Comparison of ENCODE assay signal across 26 cellular contexts in the genomic region with DNA sequence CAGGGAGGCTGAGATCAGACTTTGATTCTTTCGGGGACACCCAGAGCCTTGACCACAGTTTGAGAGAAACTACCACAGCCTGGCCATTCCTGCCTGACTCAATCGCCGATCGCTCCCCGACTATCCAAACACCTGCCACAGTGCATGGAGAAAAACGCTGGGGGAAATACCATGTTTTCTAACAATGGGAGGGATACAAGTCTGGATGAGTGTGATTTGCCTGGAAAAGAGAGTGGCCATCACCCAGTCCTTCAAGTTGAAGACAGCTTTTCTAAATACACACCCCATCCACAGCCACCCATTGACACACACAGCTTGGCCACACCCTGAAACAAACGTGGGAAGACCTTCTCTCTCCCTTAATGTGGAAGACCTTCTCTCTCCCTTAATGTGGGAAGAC.
"Had no signal": no experiment of that assay in that cellular context is flagged by ENCODE, and none has a peak within 500 bp of the region (broad histone marks: within the 10 kb centered on the region; RNA-seq: fewer than 3 reads in every experiment).

No MANE protein-coding gene starts in this region.

- H3K4me3 ChIP-seq: esophagus squamous epithelium, left lung, mucosa of descending colon, sigmoid colon, stomach, thyroid gland had no signal

- H2AFZ ChIP-seq: parathyroid adenoma had no signal

- H3K36me3 ChIP-seq: esophagus squamous epithelium, left lung, neutrophil, sigmoid colon, stomach, thyroid gland had no signal

- H3K4me1 Mint-ChIP-seq: mesothelial cell of epicardium; naive B cell; stimulated activated effector memory CD8-positive, alpha-beta T cell treated with anti-CD3 and anti-CD28 coated beads, Interleukin-12 subunit alpha, Interleukin-12 subunit beta, amount 100 ng/mL, for 72 hours had no signal

- H3K4me1 ChIP-seq: esophagus squamous epithelium, left lung, sigmoid colon, stomach, thyroid gland had no signal

- H3K79me2 ChIP-seq: parathyroid adenoma had no signal

- H3K27me3 ChIP-seq: left lung, sigmoid colon, stomach, thyroid gland had no signal

- H3K27ac ChIP-seq: esophagus squamous epithelium, left lung, neutrophil, parathyroid adenoma, sigmoid colon, stomach, thyroid gland had no signal

- H3K36me3 Mint-ChIP-seq: mesothelial cell of epicardium; naive B cell; natural killer cell treated with Interleukin-12 subunit alpha and Interleukin-12 subunit beta and Interleukin-15 and Interleukin-18, amount 100 ng/mL, for 72 hours; stimulated activated effector memory CD8-positive, alpha-beta T cell treated with anti-CD3 and anti-CD28 coated beads, Interleukin-12 subunit alpha, Interleukin-12 subunit beta, amount 100 ng/mL, for 72 hours had no signal

- H3K9me3 ChIP-seq: esophagus squamous epithelium, left lung, mucosa of descending colon, neutrophil, sigmoid colon, stomach, thyroid gland had no signal

- DNase-seq: caudate nucleus; cerebellar nuclear complex; dermis blood vessel endothelial cell; effector memory CD8-positive, alpha-beta T cell; esophagus squamous epithelium; foreskin melanocyte; glutamatergic neuron; kidney; left lung; mesenchymal stem cell; mucosa of descending colon; naive B cell; sigmoid colon; stimulated activated CD4-positive, alpha-beta T cell treated with anti-CD3 and anti-CD28 coated beads, Interleukin-2, amount 100 ng/mL, for 24 hours; stimulated activated CD4-positive, alpha-beta T cell treated with anti-CD3 and anti-CD28 coated beads, Interleukin-4, amount 100 ng/mL, for 24 hours; stimulated activated naive CD4-positive, alpha-beta T cell treated with Interleukin-2 at 50 U/mL for 16 hours; stomach; thyroid gland; trophoblast cell had no signal

- H3K27ac Mint-ChIP-seq: effector memory CD8-positive, alpha-beta T cell; mesothelial cell of epicardium; natural killer cell treated with Interleukin-12 subunit alpha and Interleukin-12 subunit beta and Interleukin-15 and Interleukin-18, amount 100 ng/mL, for 72 hours; progenitor cell of endocrine pancreas; stimulated activated effector memory CD8-positive, alpha-beta T cell treated with anti-CD3 and anti-CD28 coated beads, Interleukin-12 subunit alpha, Interleukin-12 subunit beta, amount 100 ng/mL, for 72 hours had no signal

- H3K4me3 Mint-ChIP-seq: effector memory CD8-positive, alpha-beta T cell; mesothelial cell of epicardium; naive B cell; natural killer cell treated with Interleukin-12 subunit alpha and Interleukin-12 subunit beta and Interleukin-15 and Interleukin-18, amount 100 ng/mL, for 72 hours; neural crest cell; stimulated activated effector memory CD8-positive, alpha-beta T cell treated with anti-CD3 and anti-CD28 coated beads, Interleukin-12 subunit alpha, Interleukin-12 subunit beta, amount 100 ng/mL, for 72 hours had no signal

- ATAC-seq: effector memory CD8-positive, alpha-beta T cell; left lung; mucosa of descending colon; natural killer cell treated with Interleukin-12 subunit alpha and Interleukin-12 subunit beta and Interleukin-15 and Interleukin-18, amount 100 ng/mL, for 72 hours; stimulated activated effector memory CD8-positive, alpha-beta T cell treated with anti-CD3 and anti-CD28 coated beads, Interleukin-12 subunit alpha, Interleukin-12 subunit beta, amount 100 ng/mL, for 72 hours had no signal

- H3K9me3 Mint-ChIP-seq: effector memory CD8-positive, alpha-beta T cell; mesothelial cell of epicardium; naive B cell; natural killer cell treated with Interleukin-12 subunit alpha and Interleukin-12 subunit beta and Interleukin-15 and Interleukin-18, amount 100 ng/mL, for 72 hours; neural crest cell; stimulated activated effector memory CD8-positive, alpha-beta T cell treated with anti-CD3 and anti-CD28 coated beads, Interleukin-12 subunit alpha, Interleukin-12 subunit beta, amount 100 ng/mL, for 72 hours had no signal
